16 cellular contexts compared by ENCODE assay signal in genomic region chr3:155714295-155714718, GRCh38. TPM values are rescaled to one million over a fixed set of nuclear protein-coding genes. Genes with fewer than 3 reads are reported as not detected.
DNase-seq lines count a peak whose midpoint lies in the region; ATAC-seq, FAIRE-seq and TF ChIP-seq lines count a peak whose summit lies in the region.
"Had no signal": no experiment of that assay in that cellular context is flagged by ENCODE, and none has a peak within 500 bp of the region (broad histone marks: within the 10 kb centered on the region; RNA-seq: fewer than 3 reads in every experiment).

No MANE protein-coding gene starts in this region.

- peaks cover 11 to 20% of the 10 kb centered on the region in 2 experiments for H3K9me3 Mint-ChIP-seq in H9
- H3K9me3 Mint-ChIP-seq in brain = peaks cover 12 to 27% (median 21%) of the 10 kb centered on the region in 5 experiments
- peaks cover 4 to 31% (median 16%) of the 10 kb centered on the region in 9 donors for H3K9me3 Mint-ChIP-seq in naive thymus-derived CD8-positive, alpha-beta T cell

- H3K4ac ChIP-seq in H9 (ENCODE audit: low read depth, low read length) (no peak overlapping the region), neuronal stem cell (ENCODE audit: low read length) (no peak overlapping the region)

- peak; percentile 66 for DNase-seq in H9
- peak; percentile 80 for DNase-seq in NCI-H146 (lab: John Stamatoyannopoulos, UW)
- DNase-seq in neuronal stem cell (ENCODE audit: low spot score) = peak; percentile 61
- no peak for DNase-seq in naive thymus-derived CD8-positive, alpha-beta T cell
- DNase-seq in SHP77 (lab: John Stamatoyannopoulos, UW) = no peak
- DNase-seq in H54 (ENCODE audit: insufficient read length, low spot score) = no peak
- DNase-seq: activated CD4-positive, alpha-beta T cell treated with anti-CD3 and anti-CD28 coated beads, Interleukin-2, amount 50 U/mL, for 4 hours; CD4-positive, CD25-positive, alpha-beta regulatory T cell; esophagus squamous epithelium; stimulated activated naive CD4-positive, alpha-beta T cell had no signal

- no peak for TF ChIP-seq POLR2A in H54 (IDR thresholded peaks at IDR 0.05; ENCODE audit: low read depth, low read length)

- H2BK5ac ChIP-seq in H9 (ENCODE audit: insufficient read length, low read length) = no peak overlapping the region
- no peak overlapping the region for H2BK5ac ChIP-seq in neuronal stem cell (ENCODE audit: low read length)

- H2BK120ac ChIP-seq in H9 (ENCODE audit: low read depth, low read length, poor library complexity, severe bottlenecking) = no peak overlapping the region
- H2BK120ac ChIP-seq in neuronal stem cell (ENCODE audit: low read depth, low read length) = no peak overlapping the region

- no peak for FAIRE-seq in H54 (lab: Jason Lieb, UNC)
- FAIRE-seq: colon had no signal

- H2BK12ac ChIP-seq in H9 (ENCODE audit: insufficient read length, low read depth, low read length) (no peak overlapping the region), neuronal stem cell (ENCODE audit: low read length) (no peak overlapping the region)

- H3K23ac ChIP-seq in H9 (ENCODE audit: insufficient read length, low read depth, low read length) = no peak overlapping the region
- H3K23ac ChIP-seq in neuronal stem cell (ENCODE audit: low read depth, low read length, poor library complexity) = no peak overlapping the region

- H3K4me3 Mint-ChIP-seq in H9 (no peak overlapping the region), brain (peak overlapping the region in 4 of 5 experiments; percentile 48 to 64 (median 55))
- no peak overlapping the region for H3K4me3 Mint-ChIP-seq in naive thymus-derived CD8-positive, alpha-beta T cell
- H3K4me3 Mint-ChIP-seq: activated T-helper 1 cell treated with anti-CD3 and anti-CD28 coated beads, Interleukin-12 subunit alpha, Interleukin-12 subunit beta, Interleukin-2, Interleukin-4 antibody, amounts not matched to agents 30 ng/mL and 10 ng/mL and 1 ng/mL, durations not matched to agents 14 hours and 24 hours and 36 hours; CD4-positive, CD25-positive, alpha-beta regulatory T cell had no signal

- H4K8ac ChIP-seq in H9 (replicated peaks; ENCODE audit: insufficient read length, low read depth, low read length) = no peak overlapping the region
- no peak overlapping the region for H4K8ac ChIP-seq in neuronal stem cell (ENCODE audit: low read depth, low read length)

- H3K79me2 ChIP-seq in H9 (ENCODE audit: insufficient read depth, low read length) = no peaks in the 10 kb centered on the region

- peaks cover 19 to 20% of the 10 kb centered on the region in 2 experiments for H3K4me1 Mint-ChIP-seq in H9
- peaks cover 38% of the 10 kb centered on the region for H3K4me1 Mint-ChIP-seq in brain
- H3K4me1 Mint-ChIP-seq in naive thymus-derived CD8-positive, alpha-beta T cell = no peaks in the 10 kb centered on the region
- H3K4me1 Mint-ChIP-seq: CD4-positive, CD25-positive, alpha-beta regulatory T cell had no signal

- H3K56ac ChIP-seq in H9 (ENCODE audit: insufficient read length, low read depth, low read length) = no peak overlapping the region

- H3K4me2 ChIP-seq in H9 (ENCODE audit: insufficient read depth, insufficient read length, low read length) (no peak overlapping the region), neuronal stem cell (ENCODE audit: insufficient read depth, low read length, poor library complexity, severe bottlenecking) (peak overlapping the region; percentile 14)

- no peak overlapping the region for H3T11ph ChIP-seq in H9 (ENCODE audit: low read length)

- H3K27ac Mint-ChIP-seq in H9 = no peak overlapping the region
- H3K27ac Mint-ChIP-seq in brain = peak overlapping the region; percentile 57 to 92 (median 89)
- H3K27ac Mint-ChIP-seq in naive thymus-derived CD8-positive, alpha-beta T cell = peak overlapping the region in 1 of 10 donors; percentile 27
- H3K27ac Mint-ChIP-seq: activated T-helper 1 cell treated with anti-CD3 and anti-CD28 coated beads, Interleukin-12 subunit alpha, Interleukin-12 subunit beta, Interleukin-2, Interleukin-4 antibody, amounts not matched to agents 30 ng/mL and 10 ng/mL and 1 ng/mL, durations not matched to agents 14 hours and 24 hours and 36 hours; CD4-positive, CD25-positive, alpha-beta regulatory T cell had no signal

- no peak overlapping the region for H3K18ac ChIP-seq in H9 (ENCODE audit: insufficient read length, low read depth, low read length)
- no peak overlapping the region for H3K18ac ChIP-seq in neuronal stem cell (ENCODE audit: low read length)

- no peak overlapping the region for H2AFZ ChIP-seq in H9 (ENCODE audit: low read length)
- H2AFZ ChIP-seq in neuronal stem cell (ENCODE audit: low read length) = no peak overlapping the region

- H3K9ac ChIP-seq in H9 (ENCODE audit: extremely low read depth, insufficient read length, low read length) (no peak overlapping the region), neuronal stem cell (ENCODE audit: low read depth, low read length, poor library complexity) (no peak overlapping the region)

- POLR2A ChIA-PET in naive thymus-derived CD8-positive, alpha-beta T cell (lab: Charles Lee) = no interaction called here

- H4K91ac ChIP-seq in H9 (ENCODE audit: insufficient read length, low read depth, low read length) = no peak overlapping the region
- no peak overlapping the region for H4K91ac ChIP-seq in neuronal stem cell (ENCODE audit: low read depth, low read length, poor library complexity)

- H2AK5ac ChIP-seq in H9 (ENCODE audit: insufficient read length, low read length) = no peak overlapping the region
- H2AK5ac ChIP-seq in neuronal stem cell (ENCODE audit: low read depth, low read length) = no peak overlapping the region

- H2BK20ac ChIP-seq in H9 (ENCODE audit: low read depth, low read length, poor library complexity, severe bottlenecking) = peak overlapping the region; percentile 30

- H3K79me1 ChIP-seq in H9 (ENCODE audit: insufficient read depth, low read depth, low read length, poor library complexity, severe bottlenecking) (no peaks in the 10 kb centered on the region), neuronal stem cell (ENCODE audit: low read depth, low read length) (peaks cover 3% of the 10 kb centered on the region)

- H3K27me3 ChIP-seq in H9 (ENCODE audit: insufficient read depth, low read length) (no peaks in the 10 kb centered on the region), neuronal stem cell (ENCODE audit: control insufficient read depth in 3 of 3, insufficient read depth in 3 of 3, low read depth in 1 of 3, low read length in 3 of 3) (no peaks in the 10 kb centered on the region)
- H3K27me3 ChIP-seq: esophagus squamous epithelium, vagina had no signal

- H3K4me1 ChIP-seq in H9 (ENCODE audit: insufficient read depth, low read length) (no peaks in the 10 kb centered on the region; the same call in 1 of the 2 replicates), neuronal stem cell (ENCODE audit: control insufficient read depth in 2 of 2, insufficient read depth in 1 of 2, low read depth in 1 of 2, low read length in 2 of 2) (peaks cover 10 to 16% of the 10 kb centered on the region in 2 donors)
- H3K4me1 ChIP-seq: vagina had no signal

- TF ChIP-seq CTCF in H9 (conservative IDR thresholded peaks at IDR 0.05) (peak; percentile 19; the same call in 1 of the 3 replicates), brain (conservative IDR thresholded peaks at IDR 0.05) (no peak)

- H3K27me3 Mint-ChIP-seq in H9 (ENCODE audit: low read depth) (no peaks in the 10 kb centered on the region), brain (no peaks in the 10 kb centered on the region)
- H3K27me3 Mint-ChIP-seq in naive thymus-derived CD8-positive, alpha-beta T cell = peaks cover 0 to 3% (median 0%) of the 10 kb centered on the region in 5 donors
- H3K27me3 Mint-ChIP-seq: CD4-positive, CD25-positive, alpha-beta regulatory T cell had no signal

- peaks cover 15% of the 10 kb centered on the region for H3K9me3 ChIP-seq in H9 (ENCODE audit: control insufficient read depth, low read depth, low read length)
- peaks cover 7 to 23% of the 10 kb centered on the region in 2 donors for H3K9me3 ChIP-seq in neuronal stem cell (replicated peaks in 1 of 2; ENCODE audit: control insufficient read depth in 2 of 2, insufficient read depth in 1 of 2, low read depth in 1 of 2, low read length in 2 of 2)

- H4K5ac ChIP-seq in H9 (ENCODE audit: insufficient read length, low read depth, low read length) = no peak overlapping the region

- no peak for ATAC-seq in naive thymus-derived CD8-positive, alpha-beta T cell

- H3K36me3 ChIP-seq in neuronal stem cell (replicated peaks in 1 of 2; ENCODE audit: control insufficient read depth in 2 of 2, insufficient read depth in 2 of 2, low read length in 2 of 2) = peaks cover 0 to 64% of the 10 kb centered on the region in 2 donors
- H3K36me3 ChIP-seq: esophagus squamous epithelium, vagina had no signal

- WGBS in H9 (ENCODE audit: extremely low coverage, insufficient read length, low lambda C conversion rate) = no CpG with 5 or more reads among the region's 5 CpGs
- no CpG with 5 or more reads among the region's 5 CpGs for WGBS in neuronal stem cell (ENCODE audit: extremely low coverage in 2 of 2, insufficient read length in 2 of 2, insufficient replicate concordance in 1 of 2), 2 donors

- no peak overlapping the region for H3K4me3 ChIP-seq in neuronal stem cell (ENCODE audit: low read length in 2 of 2)
- H3K4me3 ChIP-seq: esophagus squamous epithelium, vagina had no signal

- H3K23me2 ChIP-seq in H9 (ENCODE audit: insufficient read length, low read depth, low read length, poor library complexity, severe bottlenecking) = no peaks in the 10 kb centered on the region

- H3K27ac ChIP-seq in H9 (ENCODE audit: insufficient read length, low read depth, low read length) (no peak overlapping the region), neuronal stem cell (replicated peaks; ENCODE audit: low read length) (peak overlapping the region; percentile 52)
- H3K27ac ChIP-seq: esophagus squamous epithelium, vagina had no signal

- H3K14ac ChIP-seq in H9 (ENCODE audit: insufficient read depth, low read length) (no peak overlapping the region), neuronal stem cell (ENCODE audit: low read length) (no peak overlapping the region)

- no peaks in the 10 kb centered on the region for H4K20me1 ChIP-seq in H9 (ENCODE audit: control insufficient read depth, insufficient read depth, insufficient read length)

- no peak overlapping the region for H2BK15ac ChIP-seq in H9 (ENCODE audit: low read depth, low read length)
- no peak overlapping the region for H2BK15ac ChIP-seq in neuronal stem cell (ENCODE audit: low read length)

- H3K36me3 Mint-ChIP-seq in H9 (ENCODE audit: insufficient read depth in 1 of 3, low read depth in 3 of 3) (peaks cover 24 to 27% (median 26%) of the 10 kb centered on the region in 3 experiments), brain (peaks cover 31% of the 10 kb centered on the region)
- peaks cover 0 to 11% (median 11%) of the 10 kb centered on the region in 3 donors for H3K36me3 Mint-ChIP-seq in naive thymus-derived CD8-positive, alpha-beta T cell
- H3K36me3 Mint-ChIP-seq: CD4-positive, CD25-positive, alpha-beta regulatory T cell had no signal

RNA-seq across cellular contexts. Expression of gene PLCH1, which starts 30.6 kb away (rescaled TPM):
- 17.8 and 19.0 TPM in 2 replicates for total RNA-seq in H9 (2021)
- 1.1 TPM for polyA plus RNA-seq in brain (ENCODE audit: insufficient read depth, low read depth, low replicate concordance)
- 14.4 TPM for polyA plus RNA-seq in neuronal stem cell (2013, experiment 1 of 2)
- 16.6 TPM for polyA plus RNA-seq in neuronal stem cell (2013, experiment 2 of 2)
- total RNA-seq in naive thymus-derived CD8-positive, alpha-beta T cell = not detected
- not detected for polyA plus RNA-seq in naive thymus-derived CD8-positive, alpha-beta T cell
- total RNA-seq: LHCN-M2, lung microvascular endothelial cell had no signal

Comparison
In these comparisons a context has a peak if more than half of its experiments do, and no peak if none do; other contexts are left out.
1. DNase-seq: peak in H9 (single experiment), NCI-H146 (single experiment) and neuronal stem cell (single experiment); none in naive thymus-derived CD8-positive, alpha-beta T cell (0 of 10), SHP77 (0 of 2) and H54 (single experiment).
2. H3K27ac Mint-ChIP-seq: peak in brain (5 of 5); none in H9 (0 of 3).
3. H3K4me3 Mint-ChIP-seq: peak in brain (4 of 5); none in H9 (0 of 2) and naive thymus-derived CD8-positive, alpha-beta T cell (0 of 10).
4. RNA of gene PLCH1, which starts 30.6 kb away (total RNA-seq): 17.8 to 19.0 TPM in H9; not detected in naive thymus-derived CD8-positive, alpha-beta T cell; every median in the first group is over 10 times any median in the second.